21 cellular contexts compared by ENCODE assay signal in the genomic region with DNA sequence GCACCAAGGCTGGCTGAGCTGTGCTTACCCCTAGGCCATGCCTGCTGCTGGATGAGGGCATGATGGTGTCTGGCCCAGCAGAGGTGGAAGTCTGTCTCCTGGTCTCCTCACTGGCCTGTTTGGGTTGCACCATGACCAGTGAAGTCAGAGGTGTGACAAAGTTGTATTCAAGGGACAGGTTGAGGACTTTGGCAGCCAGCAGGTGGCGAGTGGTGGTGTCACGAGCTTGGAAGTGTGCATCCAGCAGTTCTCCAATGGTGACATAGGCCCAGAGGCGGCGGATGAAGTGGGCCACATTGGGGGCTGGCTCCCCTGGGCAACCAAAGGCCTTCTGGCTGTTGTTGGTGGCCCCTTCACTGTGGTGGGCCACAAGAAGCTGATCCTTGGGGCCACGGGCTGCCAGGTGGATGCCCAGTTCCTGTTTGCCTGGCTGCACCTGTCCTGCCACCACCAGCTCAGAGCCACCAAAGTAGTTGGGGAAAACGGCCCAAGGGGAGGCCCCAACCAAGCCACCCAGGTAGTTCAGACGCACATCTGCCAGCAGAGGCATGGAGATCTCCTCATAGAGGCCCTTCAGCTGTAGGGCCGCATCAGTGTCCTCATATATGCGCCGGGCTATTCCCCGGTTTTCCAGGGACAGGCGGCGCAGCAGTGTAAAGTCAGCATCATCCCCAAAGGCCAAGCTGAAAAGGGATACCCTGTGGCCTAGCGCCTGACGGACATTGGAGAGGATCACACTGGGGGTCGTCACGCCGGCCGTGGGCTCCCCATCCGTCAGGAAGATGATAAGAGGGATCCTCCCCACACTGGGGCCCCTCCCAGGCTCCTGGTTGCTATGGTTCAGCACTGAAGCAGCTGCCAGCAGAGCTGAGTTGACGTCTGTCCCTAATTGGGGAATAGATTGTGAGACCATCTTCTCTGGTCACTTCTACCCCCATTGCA. TPM values are rescaled to one million over a fixed set of nuclear protein-coding genes. Genes with fewer than 3 reads are reported as not detected.
DNase-seq lines count a peak whose midpoint lies in the region; ATAC-seq and TF ChIP-seq lines count a peak whose summit lies in the region.
"Had no signal": no experiment of that assay in that cellular context is flagged by ENCODE, and none has a peak within 500 bp of the region (broad histone marks: within the 10 kb centered on the region; RNA-seq: fewer than 3 reads in every experiment).

No MANE protein-coding gene starts in this region.

- H4K8ac ChIP-seq in neuronal stem cell (ENCODE audit: low read depth, low read length) = no peak overlapping the region

- H4K20me1 ChIP-seq in HCT116 (ENCODE audit: insufficient read depth) (no peaks in the 10 kb centered on the region), SK-N-SH (ENCODE audit: insufficient read depth) (no peaks in the 10 kb centered on the region)
- H4K20me1 ChIP-seq: BLaER1 had no signal

- H4K91ac ChIP-seq in neuronal stem cell (ENCODE audit: low read depth, low read length, poor library complexity) = no peak overlapping the region

- no peaks in the 10 kb centered on the region for H3K36me3 Mint-ChIP-seq in activated naive CD4-positive, alpha-beta T cell treated with anti-CD3 and anti-CD28 coated beads, Interleukin-2, amount 10 ng/mL, durations not matched to agents 7 days and 5 days

- H3K27ac ChIP-seq in HCT116 (ENCODE audit: low read depth, low read length) (no peak overlapping the region), neuronal stem cell (replicated peaks; ENCODE audit: low read length) (no peak overlapping the region), SK-N-SH (ENCODE audit: low read depth in 2 of 2, low read length in 1 of 2) (no peak overlapping the region)
- H3K27ac ChIP-seq: BLaER1 had no signal

- intact Hi-C loops in HCT116 (cut with micrococcal nuclease) = no loop called here

- H3K4me1 ChIP-seq in HCT116 (ENCODE audit: control insufficient read depth in 1 of 2, insufficient read depth in 2 of 2, low read length in 2 of 2) = no peaks in the 10 kb centered on the region
- H3K4me1 ChIP-seq in neuronal stem cell (ENCODE audit: control insufficient read depth in 2 of 2, insufficient read depth in 1 of 2, low read depth in 1 of 2, low read length in 2 of 2) = no peaks in the 10 kb centered on the region
- no peaks in the 10 kb centered on the region for H3K4me1 ChIP-seq in SK-N-SH (ENCODE audit: control insufficient read depth in 1 of 2, insufficient read depth in 2 of 2, low read depth in 1 of 2, low read length in 1 of 2)
- H3K4me1 ChIP-seq: BLaER1 had no signal

- TF ChIP-seq CTCF in HCT116 (IDR thresholded peaks at IDR 0.05 in 2 of 3, conservative IDR thresholded peaks at IDR 0.05 in 1 of 3; ENCODE audit: borderline replicate concordance in 1 of 3, insufficient read depth in 1 of 3, low read depth in 2 of 3, low read length in 2 of 3) = 0 out of 6 replicates have a peak, but pooled peaks of 1 of the 3 experiments have one; percentile 6
- TF ChIP-seq CTCF in SK-N-SH (IDR thresholded peaks at IDR 0.05) = no peak

- H2AFZ ChIP-seq in HCT116 (ENCODE audit: low read depth, low read length, poor library complexity, severe bottlenecking) (no peak overlapping the region), neuronal stem cell (ENCODE audit: low read length) (peak overlapping the region; percentile 2), SK-N-SH (ENCODE audit: low read depth) (no peak overlapping the region)

- RAD21 ChIA-PET in HCT116 (lab: Charles Lee; ENCODE audit: low non-redundant PET in 1 of 2, low total read pairs in 2 of 2, uncharacterized antibody in 2 of 2, unreplicated experiment in 2 of 2) = no interaction called here

- H3K9me3 ChIP-seq in HCT116 (ENCODE audit: control insufficient read depth in 1 of 2, insufficient read depth in 1 of 2, low read depth in 1 of 2, low read length in 2 of 2) (no peaks in the 10 kb centered on the region), neuronal stem cell (replicated peaks in 1 of 2; ENCODE audit: control insufficient read depth in 2 of 2, insufficient read depth in 1 of 2, low read depth in 1 of 2, low read length in 2 of 2) (no peaks in the 10 kb centered on the region), SK-N-SH (no peaks in the 10 kb centered on the region)
- H3K9me3 ChIP-seq: BLaER1 had no signal

- POLR2A ChIA-PET in HCT116 (lab: Charles Lee) = no interaction called here
- POLR2A ChIA-PET in SK-N-SH (lab: Yijun Ruan, JAX) = no interaction called here

- H3K23ac ChIP-seq in neuronal stem cell (ENCODE audit: low read depth, low read length, poor library complexity) = no peak overlapping the region

- H3K9ac ChIP-seq in HCT116 (ENCODE audit: low read length) (no peak overlapping the region), neuronal stem cell (ENCODE audit: low read depth, low read length, poor library complexity) (no peak overlapping the region), SK-N-SH (no peak overlapping the region)
- H3K9ac ChIP-seq: BLaER1 had no signal

- no peak for TF ChIP-seq EP300 in SK-N-SH (IDR thresholded peaks at IDR 0.05; ENCODE audit: borderline replicate concordance in 1 of 2, low read depth in 1 of 2, low read length in 1 of 2)

- H3K27ac Mint-ChIP-seq in activated naive CD4-positive, alpha-beta T cell treated with anti-CD3 and anti-CD28 coated beads, Interleukin-2, amount 10 ng/mL, durations not matched to agents 7 days and 5 days = no peak overlapping the region
- H3K27ac Mint-ChIP-seq: CD4-positive, alpha-beta T cell had no signal

- H3K27me3 ChIP-seq in HCT116 (ENCODE audit: insufficient read depth, low read length) (no peaks in the 10 kb centered on the region), neuronal stem cell (ENCODE audit: control insufficient read depth in 3 of 3, insufficient read depth in 3 of 3, low read depth in 1 of 3, low read length in 3 of 3) (peaks cover 0 to 5% (median 0%) of the 10 kb centered on the region in 3 experiments), SK-N-SH (ENCODE audit: insufficient read depth) (0 out of 2 replicates have a peak, but pooled peaks cover 4% of the 10 kb centered on the region)

- no peaks in the 10 kb centered on the region for H3K79me1 ChIP-seq in neuronal stem cell (ENCODE audit: low read depth, low read length)

- TF ChIP-seq RAD21 in HCT116 (IDR thresholded peaks at IDR 0.05; ENCODE audit: low read depth) (0 out of 2 replicates have a peak, but pooled peaks have one; percentile 2), SK-N-SH (IDR thresholded peaks at IDR 0.05; ENCODE audit: low read length) (no peak)

- no CpG with 5 or more reads among the region's 21 CpGs for WGBS in neuronal stem cell (ENCODE audit: extremely low coverage in 2 of 2, insufficient read length in 2 of 2, insufficient replicate concordance in 1 of 2), 2 donors
- WGBS in SK-N-SH (ENCODE audit: low lambda C conversion rate) = 37% methylated on average over 5 of the region's 21 CpGs

- H2BK5ac ChIP-seq in neuronal stem cell (ENCODE audit: low read length) = no peak overlapping the region

- H3K18ac ChIP-seq in neuronal stem cell (ENCODE audit: low read length) = no peak overlapping the region

- no peak overlapping the region for H2AK5ac ChIP-seq in neuronal stem cell (ENCODE audit: low read depth, low read length)

- no peak overlapping the region for H3K4me3 ChIP-seq in HCT116 (replicated peaks in 1 of 2; ENCODE audit: low read depth in 1 of 2, low read length in 2 of 2)
- H3K4me3 ChIP-seq in neuronal stem cell (ENCODE audit: low read length in 2 of 2) = no peak overlapping the region
- H3K4me3 ChIP-seq in SK-N-SH (ENCODE audit: low read depth in 2 of 2, low read length in 1 of 2) = no peak overlapping the region
- H3K4me3 ChIP-seq: BLaER1 had no signal

- no peaks in the 10 kb centered on the region for H3K36me3 ChIP-seq in HCT116 (ENCODE audit: control insufficient read depth in 1 of 2, insufficient read depth in 2 of 2, low read length in 2 of 2)
- no peaks in the 10 kb centered on the region for H3K36me3 ChIP-seq in neuronal stem cell (replicated peaks in 1 of 2; ENCODE audit: control insufficient read depth in 2 of 2, insufficient read depth in 2 of 2, low read length in 2 of 2)
- H3K36me3 ChIP-seq in SK-N-SH (replicated peaks in 1 of 2; ENCODE audit: control insufficient read depth in 1 of 2, insufficient read depth in 2 of 2, low read length in 1 of 2) = no peaks in the 10 kb centered on the region
- H3K36me3 ChIP-seq: BLaER1 had no signal

- H3K4me3 Mint-ChIP-seq in activated naive CD4-positive, alpha-beta T cell treated with anti-CD3 and anti-CD28 coated beads, Interleukin-2, amount 10 ng/mL, durations not matched to agents 7 days and 5 days = no peak overlapping the region
- H3K4me3 Mint-ChIP-seq: CD4-positive, alpha-beta T cell had no signal

- no peaks in the 10 kb centered on the region for H3F3A ChIP-seq in SK-N-SH (replicated peaks; ENCODE audit: insufficient read depth)

- no peak overlapping the region for H3K4ac ChIP-seq in neuronal stem cell (ENCODE audit: low read length)

- TF ChIP-seq POLR2A in HCT116 (IDR thresholded peaks at IDR 0.05; ENCODE audit: borderline replicate concordance, extremely low read depth, insufficient read depth, insufficient read length) (no peak), erythroblast (IDR thresholded peaks at IDR 0.05; ENCODE audit: low read length) (no peak)

- no peaks in the 10 kb centered on the region for H3K4me1 Mint-ChIP-seq in activated naive CD4-positive, alpha-beta T cell treated with anti-CD3 and anti-CD28 coated beads, Interleukin-2, amount 10 ng/mL, durations not matched to agents 7 days and 5 days

- DNase-seq in HCT116 (ENCODE audit: low read depth, low spot score) (no peak), HuH-7.5 (ENCODE audit: low spot score) (peak; percentile 10), erythroblast (lab: John Stamatoyannopoulos, UW) (peak; percentile 0 to 2), neuronal stem cell (ENCODE audit: low spot score) (no peak), SK-N-SH (no peak), DMS153 (lab: John Stamatoyannopoulos, UW) (no peak)
- no peak for DNase-seq in activated naive CD4-positive, alpha-beta T cell treated with anti-CD3 and anti-CD28 coated beads, Interleukin-2, amount 10 ng/mL, durations not matched to agents 7 days and 5 days
- DNase-seq: CD4-positive, alpha-beta T cell; COR-L47; GDM1; GOT3; IMR-90; Karpas-422; MV-4-11; NCI-H1105 treated with DMSO at 0.1 percent for 48 hours; NCI-H2029 treated with DMSO at 0.1 percent for 48 hours; NCI-H2171; NCI-H524 treated with DMSO at 0.1 percent for 48 hours; Right ventricle myocardium superior had no signal

- H3K4me2 ChIP-seq in HCT116 (ENCODE audit: low read length) = no peak overlapping the region
- H3K4me2 ChIP-seq in neuronal stem cell (ENCODE audit: insufficient read depth, low read length, poor library complexity, severe bottlenecking) = no peak overlapping the region
- H3K4me2 ChIP-seq in SK-N-SH = no peak overlapping the region
- H3K4me2 ChIP-seq: BLaER1 had no signal

- H3K9me2 ChIP-seq in HCT116 (ENCODE audit: insufficient read depth) (no peaks in the 10 kb centered on the region), SK-N-SH (no peaks in the 10 kb centered on the region)

- BruUV-seq in HCT116 (replicated peaks; lab: Mats Ljungman, UMichigan) = no TSS peak

- ATAC-seq in HCT116 = peak; percentile 59

- no peak overlapping the region for H2BK12ac ChIP-seq in neuronal stem cell (ENCODE audit: low read length)

- peaks cover 4% of the 10 kb centered on the region for H3K27me3 Mint-ChIP-seq in activated naive CD4-positive, alpha-beta T cell treated with anti-CD3 and anti-CD28 coated beads, Interleukin-2, amount 10 ng/mL, durations not matched to agents 7 days and 5 days
- H3K27me3 Mint-ChIP-seq: CD4-positive, alpha-beta T cell had no signal

- H3K79me2 ChIP-seq in HCT116 (ENCODE audit: insufficient read depth, low read length) (no peaks in the 10 kb centered on the region), SK-N-SH (ENCODE audit: insufficient read depth) (no peaks in the 10 kb centered on the region)

- no peak overlapping the region for H2BK120ac ChIP-seq in neuronal stem cell (ENCODE audit: low read depth, low read length)

- peaks cover 4% of the 10 kb centered on the region for H3K9me3 Mint-ChIP-seq in activated naive CD4-positive, alpha-beta T cell treated with anti-CD3 and anti-CD28 coated beads, Interleukin-2, amount 10 ng/mL, durations not matched to agents 7 days and 5 days
- H3K9me3 Mint-ChIP-seq: CD4-positive, alpha-beta T cell had no signal

- no peak overlapping the region for H3K14ac ChIP-seq in neuronal stem cell (ENCODE audit: low read length)

- H2BK15ac ChIP-seq in neuronal stem cell (ENCODE audit: low read length) = no peak overlapping the region

- CTCF ChIA-PET in HCT116 (lab: Charles Lee) = no interaction called here
- CTCF ChIA-PET in SK-N-SH (lab: Yijun Ruan, JAX) = no interaction called here
- CTCF ChIA-PET in activated naive CD4-positive, alpha-beta T cell treated with anti-CD3 and anti-CD28 coated beads, Interleukin-2, amount 10 ng/mL, durations not matched to agents 7 days and 5 days (lab: Charles Lee) = no interaction called here

RNA-seq across cellular contexts. Expression of gene ITIH6, which starts 39.7 kb away (rescaled TPM):
- total RNA-seq in HCT116 (2021; ENCODE audit: unreplicated experiment) = not detected
- 0.01 TPM in 1 of 2 replicates, not detected in the other for polyA plus RNA-seq in HCT116 (2012)
- 0.03 TPM for polyA plus RNA-seq in neuronal stem cell (2013, experiment 1 of 2)
- 0.07 TPM for polyA plus RNA-seq in neuronal stem cell (2013, experiment 2 of 2)
- polyA plus RNA-seq in SK-N-SH (2012; rRNA removed) = not detected in 2 replicates
- polyA plus RNA-seq in SK-N-SH (2012; cell fraction: cytosol; rRNA removed) = not detected in 2 replicates
- not detected in 2 replicates for polyA plus RNA-seq in SK-N-SH (2012; cell fraction: nucleus; rRNA removed)
- total RNA-seq: CD4-positive, alpha-beta T cell; IMR-90; M059J; Right ventricle myocardium superior had no signal
- polyA plus RNA-seq: IMR-90 had no signal

RNA-seq across cellular contexts. Expression of gene MAGED2, which starts 49.2 kb away (rescaled TPM):
- total RNA-seq in HCT116 (2021; ENCODE audit: unreplicated experiment) = 32.4 TPM
- 33.9 and 40.2 TPM in 2 replicates for polyA plus RNA-seq in HCT116 (2012)
- 141 TPM for polyA plus RNA-seq in neuronal stem cell (2013, experiment 1 of 2)
- 142 TPM for polyA plus RNA-seq in neuronal stem cell (2013, experiment 2 of 2)
- 202 and 227 TPM in 2 replicates for polyA plus RNA-seq in SK-N-SH (2012; rRNA removed)
- polyA plus RNA-seq in SK-N-SH (2012; cell fraction: cytosol; rRNA removed) = 153 and 204 TPM in 2 replicates
- polyA plus RNA-seq in SK-N-SH (2012; cell fraction: nucleus; rRNA removed) = 299 and 391 TPM in 2 replicates

Comparison
In these comparisons a context has a peak if more than half of its experiments do, and no peak if none do; other contexts are left out.
1. DNase-seq: peak in HuH-7.5 (single experiment) and erythroblast (2 of 2); none in HCT116 (single experiment), neuronal stem cell (single experiment), SK-N-SH (single experiment), activated naive CD4-positive, alpha-beta T cell treated with anti-CD3 and anti-CD28 coated beads, Interleukin-2, amount 10 ng/mL, durations not matched to agents 7 days and 5 days (single experiment) and DMS153 (single experiment).
2. Of the 11 proteins assayed by ChIP-seq in both SK-N-SH and HCT116: peak only in SK-N-SH: none; only in HCT116: RAD21; in both: none; in neither: 9; mixed calls (peak in some experiments, not most) for 1.